8 cellular contexts compared by ENCODE assay signal in genomic region chr21:42010507-42011493, GRCh38. TPM values are rescaled to one million over a fixed set of nuclear protein-coding genes. Genes with fewer than 3 reads are reported as not detected.
DNase-seq lines count a peak whose midpoint lies in the region; ATAC-seq and TF ChIP-seq lines count a peak whose summit lies in the region.

No MANE protein-coding gene starts in this region.

- peak; percentile 47 for DNase-seq in activated CD8-positive, alpha-beta memory T cell treated with anti-CD3 and anti-CD28 coated beads, Interleukin-2, amount 10 ng/mL, durations not matched to agents 7 days and 5 days
- DNase-seq in activated CD8-positive, alpha-beta memory T cell treated with anti-CD3 and anti-CD28 coated beads for 24 hours, result no peak
- no peak for DNase-seq in HCT116 (ENCODE audit: low read depth, low spot score)
- DNase-seq in MG63, result no peak
- peak; percentile 60 for DNase-seq in endodermal cell
- peak; percentile 47 to 73 (median 69) for DNase-seq in mucosa of descending colon
- peak in 1 of 2 donors; percentile 37 for DNase-seq in upper lobe of left lung

- no peak for TF ChIP-seq EP300 in upper lobe of left lung (IDR thresholded peaks at IDR 0.05)

- peak overlapping the region; percentile 61 for H3K27ac Mint-ChIP-seq in activated CD8-positive, alpha-beta memory T cell treated with anti-CD3 and anti-CD28 coated beads, Interleukin-2, amount 10 ng/mL, durations not matched to agents 7 days and 5 days
- H3K27ac Mint-ChIP-seq in endodermal cell, result peak overlapping the region; percentile 93

- H3K4me3 Mint-ChIP-seq in activated CD8-positive, alpha-beta memory T cell treated with anti-CD3 and anti-CD28 coated beads, Interleukin-2, amount 10 ng/mL, durations not matched to agents 7 days and 5 days, result peak overlapping the region; percentile 86
- peak overlapping the region; percentile 80 for H3K4me3 Mint-ChIP-seq in endodermal cell

- peaks cover 18% of the 10 kb centered on the region for H3K36me3 Mint-ChIP-seq in activated CD8-positive, alpha-beta memory T cell treated with anti-CD3 and anti-CD28 coated beads, Interleukin-2, amount 10 ng/mL, durations not matched to agents 7 days and 5 days
- H3K36me3 Mint-ChIP-seq in endodermal cell (ENCODE audit: low read depth), result peaks cover 17% of the 10 kb centered on the region

- no peak for TF ChIP-seq CTCF in HCT116 (IDR thresholded peaks at IDR 0.05 in 2 of 3, conservative IDR thresholded peaks at IDR 0.05 in 1 of 3; ENCODE audit: borderline replicate concordance in 1 of 3, insufficient read depth in 1 of 3, low read depth in 2 of 3, low read length in 2 of 3)
- no peak for TF ChIP-seq CTCF in WI38 (IDR thresholded peaks at IDR 0.05; ENCODE audit: low read depth, low read length)
- peak; percentile 47 for TF ChIP-seq CTCF in endodermal cell (conservative IDR thresholded peaks at IDR 0.05)
- TF ChIP-seq CTCF in mucosa of descending colon (IDR thresholded peaks at IDR 0.05), result no peak
- TF ChIP-seq CTCF in upper lobe of left lung (IDR thresholded peaks at IDR 0.05), result peak in 4 of 6 experiments; percentile 19 to 63 (median 44)

- peak overlapping the region; percentile 41 to 76 for H3K4me3 ChIP-seq in HCT116 (replicated peaks in 1 of 2; ENCODE audit: low read depth in 1 of 2, low read length in 2 of 2)
- H3K4me3 ChIP-seq in MG63, result peak overlapping the region; percentile 80
- peak overlapping the region; percentile 76 for H3K4me3 ChIP-seq in WI38 (ENCODE audit: low read depth, low read length)
- peak overlapping the region; percentile 93 for H3K4me3 ChIP-seq in endodermal cell (ENCODE audit: low read length)
- H3K4me3 ChIP-seq in mucosa of descending colon, result peak overlapping the region; percentile 59
- peak overlapping the region; percentile 61 to 97 (median 82) for H3K4me3 ChIP-seq in upper lobe of left lung

- no peaks in the 10 kb centered on the region for H3K9me2 ChIP-seq in HCT116 (ENCODE audit: insufficient read depth)

- H3K4me1 ChIP-seq in HCT116 (ENCODE audit: control insufficient read depth in 1 of 2, insufficient read depth in 2 of 2, low read length in 2 of 2), result peaks cover 9 to 11% of the 10 kb centered on the region in 2 experiments
- H3K4me1 ChIP-seq in endodermal cell (ENCODE audit: control insufficient read depth, insufficient read depth, low read length), result no peaks in the 10 kb centered on the region
- peaks cover 13% of the 10 kb centered on the region for H3K4me1 ChIP-seq in mucosa of descending colon (ENCODE audit: low read depth)
- peaks cover 3 to 16% (median 12%) of the 10 kb centered on the region in 4 donors for H3K4me1 ChIP-seq in upper lobe of left lung

- peak overlapping the region; percentile 92 for H3K4me2 ChIP-seq in HCT116 (ENCODE audit: low read length)

- 0 to 1% methylated on average over 11 to 120 of the region's 120 CpGs for WGBS in endodermal cell (ENCODE audit: insufficient coverage in 1 of 2, insufficient read length in 1 of 2), 2 experiments
- WGBS in upper lobe of left lung, 2 donors, result 1 to 3% methylated on average over 10 to 31 of the region's 120 CpGs

- BruUV-seq in HCT116 (replicated peaks; lab: Mats Ljungman, UMichigan), result no TSS peak

- ATAC-seq in activated CD8-positive, alpha-beta memory T cell treated with anti-CD3 and anti-CD28 coated beads, Interleukin-2, amount 10 ng/mL, durations not matched to agents 7 days and 5 days, result peak; percentile 4
- peak; percentile 24 for ATAC-seq in HCT116
- peak; percentile 52 for ATAC-seq in mucosa of descending colon
- ATAC-seq in upper lobe of left lung (ENCODE audit: low FRiP score in 2 of 2), result peak in 1 of 2 donors; percentile 49

- peaks cover 13% of the 10 kb centered on the region for H3K4me1 Mint-ChIP-seq in activated CD8-positive, alpha-beta memory T cell treated with anti-CD3 and anti-CD28 coated beads, Interleukin-2, amount 10 ng/mL, durations not matched to agents 7 days and 5 days
- peaks cover 2% of the 10 kb centered on the region for H3K4me1 Mint-ChIP-seq in endodermal cell

- H3K9me3 Mint-ChIP-seq in activated CD8-positive, alpha-beta memory T cell treated with anti-CD3 and anti-CD28 coated beads, Interleukin-2, amount 10 ng/mL, durations not matched to agents 7 days and 5 days (ENCODE audit: low read depth), result no peaks in the 10 kb centered on the region
- H3K9me3 Mint-ChIP-seq in endodermal cell, result peaks cover 8% of the 10 kb centered on the region

- H3K36me3 ChIP-seq in HCT116 (ENCODE audit: control insufficient read depth in 1 of 2, insufficient read depth in 2 of 2, low read length in 2 of 2) (peaks cover 0 to 16% of the 10 kb centered on the region in 2 experiments; a peak in 3 of 4 replicates), MG63 (peaks cover 17% of the 10 kb centered on the region), endodermal cell (ENCODE audit: control insufficient read depth, insufficient read depth, low read length) (peaks cover 18% of the 10 kb centered on the region), mucosa of descending colon (ENCODE audit: low read depth) (no peaks in the 10 kb centered on the region), upper lobe of left lung (no peaks in the 10 kb centered on the region)

- intact Hi-C loops in HCT116 (cut with micrococcal nuclease), result no loop called here
- intact Hi-C loops in mucosa of descending colon (cut with DNase I, micrococcal nuclease), result loop anchor here in 1 of 2 donors (10.0 kb wide), 1 partner anchor 94 kb away; no protein-coding TSS in a partner anchor

- H3K27me3 ChIP-seq in HCT116 (ENCODE audit: insufficient read depth, low read length) (no peaks in the 10 kb centered on the region), MG63 (no peaks in the 10 kb centered on the region), endodermal cell (ENCODE audit: control insufficient read depth, insufficient read depth, low read length, poor library complexity, severe bottlenecking) (peaks cover 6% of the 10 kb centered on the region), upper lobe of left lung (no peaks in the 10 kb centered on the region)

- no peak for TF ChIP-seq RAD21 in HCT116 (IDR thresholded peaks at IDR 0.05; ENCODE audit: low read depth)

- H3K9me3 ChIP-seq in HCT116 (ENCODE audit: control insufficient read depth in 1 of 2, insufficient read depth in 1 of 2, low read depth in 1 of 2, low read length in 2 of 2) (no peaks in the 10 kb centered on the region), MG63 (no peaks in the 10 kb centered on the region; the same call in 1 of the 2 replicates), endodermal cell (ENCODE audit: control insufficient read depth, low read length) (peaks cover 8% of the 10 kb centered on the region), mucosa of descending colon (no peaks in the 10 kb centered on the region), upper lobe of left lung (no peaks in the 10 kb centered on the region)

- H3K9ac ChIP-seq in HCT116 (ENCODE audit: low read length), result peak overlapping the region; percentile 90
- peak overlapping the region; percentile 86 for H3K9ac ChIP-seq in endodermal cell (ENCODE audit: extremely low read depth, low read length, poor library complexity, severe bottlenecking)

- TF ChIP-seq POLR2A in HCT116 (IDR thresholded peaks at IDR 0.05; ENCODE audit: borderline replicate concordance, extremely low read depth, insufficient read depth, insufficient read length) (peak; percentile 66), upper lobe of left lung (IDR thresholded peaks at IDR 0.05) (peak in 3 of 4 donors; percentile 33 to 52 (median 49))

- no peaks in the 10 kb centered on the region; the same call in 1 of the 2 replicates for H4K20me1 ChIP-seq in HCT116 (ENCODE audit: insufficient read depth)

- no peak overlapping the region for H2AFZ ChIP-seq in HCT116 (ENCODE audit: low read depth, low read length, poor library complexity, severe bottlenecking)

- POLR2A ChIA-PET in HCT116 (lab: Charles Lee), result interaction anchor here (1.1 kb wide), 1 partner anchor 15 kb away, joined by 3 read pairs; no protein-coding TSS in a partner anchor

- CTCF ChIA-PET in activated CD8-positive, alpha-beta memory T cell treated with anti-CD3 and anti-CD28 coated beads, Interleukin-2, amount 10 ng/mL, durations not matched to agents 7 days and 5 days (lab: Charles Lee), result interaction anchor here (1.4 to 1.7 kb wide), 2 partner anchors 8 to 107 kb away, joined by 4 to 5 read pairs; no protein-coding TSS in a partner anchor
- CTCF ChIA-PET in HCT116 (lab: Charles Lee), result no interaction called here

- H3K27ac ChIP-seq in HCT116 (ENCODE audit: low read depth, low read length) (peak overlapping the region; percentile 91), endodermal cell (ENCODE audit: low read depth, low read length) (peak overlapping the region; percentile 83), upper lobe of left lung (peak overlapping the region; percentile 95 to 99 (median 96))

- peaks cover 23% of the 10 kb centered on the region for H3K27me3 Mint-ChIP-seq in activated CD8-positive, alpha-beta memory T cell treated with anti-CD3 and anti-CD28 coated beads, Interleukin-2, amount 10 ng/mL, durations not matched to agents 7 days and 5 days
- H3K27me3 Mint-ChIP-seq in endodermal cell (ENCODE audit: insufficient read depth), result peaks cover 18% of the 10 kb centered on the region

- H3K79me2 ChIP-seq in HCT116 (ENCODE audit: insufficient read depth, low read length), result peaks cover 35% of the 10 kb centered on the region

- RAD21 ChIA-PET in HCT116 (lab: Charles Lee; ENCODE audit: low non-redundant PET in 1 of 2, low total read pairs in 2 of 2, uncharacterized antibody in 2 of 2, unreplicated experiment in 2 of 2), result no interaction called here

TF ChIP-seq in HCT116, 20 proteins besides CTCF, POLR2A, EP300 and RAD21 (continues in another document):
- TF ChIP-seq FOSL1 (IDR thresholded peaks at IDR 0.05; ENCODE audit: low read depth), result no peak

RNA-seq across cellular contexts. Expression of gene ZBTB21, which starts 0.6 kb away (rescaled TPM):
- total RNA-seq in activated CD8-positive, alpha-beta memory T cell treated with anti-CD3 and anti-CD28 coated beads, Interleukin-2, amount 10 ng/mL, durations not matched to agents 7 days and 5 days, result 10 to 100 TPM; 14.2 to 16.3 TPM
- total RNA-seq in HCT116 (2021; ENCODE audit: unreplicated experiment), result 28.7 TPM
- 9.9 and 10.5 TPM in 2 replicates for polyA plus RNA-seq in HCT116 (2012)
- total RNA-seq in MG63 (2014; rRNA removed; shearing (Covaris generic); ENCODE audit: low replicate concordance), result 5.1 and 13.0 TPM in 2 replicates
- 10 to 100 TPM; 17.3 to 23.1 TPM for total RNA-seq in endodermal cell
- 14.0 TPM for polyA plus RNA-seq in endodermal cell (2013, experiment 1 of 2)
- 14.4 TPM for polyA plus RNA-seq in endodermal cell (2013, experiment 2 of 2)
- total RNA-seq in mucosa of descending colon, result 10 to 100 TPM; 11.8 to 18.9 (median 14.6) TPM
- total RNA-seq in upper lobe of left lung, result 10 to 100 TPM; 12.4 to 28.3 (median 16.7) TPM

RNA-seq across cellular contexts. Expression of gene C2CD2, which starts 57.0 kb away (rescaled TPM):
- 10 to 100 TPM in 1 of 2 experiments, 1 to 10 TPM in 1; 6.4 to 10.7 TPM for total RNA-seq in activated CD8-positive, alpha-beta memory T cell treated with anti-CD3 and anti-CD28 coated beads, Interleukin-2, amount 10 ng/mL, durations not matched to agents 7 days and 5 days
- total RNA-seq in HCT116 (2021; ENCODE audit: unreplicated experiment), result 22.0 TPM
- 13.1 and 13.2 TPM in 2 replicates for polyA plus RNA-seq in HCT116 (2012)
- total RNA-seq in MG63 (2014; rRNA removed; shearing (Covaris generic); ENCODE audit: low replicate concordance), result 9.7 and 13.8 TPM in 2 replicates
- 10 to 100 TPM; 26.3 to 28.7 TPM for total RNA-seq in endodermal cell
- polyA plus RNA-seq in endodermal cell (2013, experiment 1 of 2), result 8.9 TPM
- polyA plus RNA-seq in endodermal cell (2013, experiment 2 of 2), result 7.2 TPM
- total RNA-seq in mucosa of descending colon, result 10 to 100 TPM in 2 of 3 donors, 1 to 10 TPM in 1; 9.4 to 29.1 (median 17.8) TPM
- 10 to 100 TPM in 5 of 6 donors, 1 to 10 TPM in 1; 9.6 to 34.6 (median 22.0) TPM for total RNA-seq in upper lobe of left lung

Comparison
In these comparisons a context has a peak if more than half of its experiments do, and no peak if none do; other contexts are left out.
1. DNase-seq: peak in activated CD8-positive, alpha-beta memory T cell treated with anti-CD3 and anti-CD28 coated beads, Interleukin-2, amount 10 ng/mL, durations not matched to agents 7 days and 5 days (single experiment), endodermal cell (single experiment) and mucosa of descending colon (3 of 3); none in activated CD8-positive, alpha-beta memory T cell treated with anti-CD3 and anti-CD28 coated beads for 24 hours (single experiment), HCT116 (single experiment) and MG63 (single experiment).
2. CTCF ChIP-seq: peak in endodermal cell (single experiment) and upper lobe of left lung (4 of 6); none in HCT116 (0 of 3), WI38 (single experiment) and mucosa of descending colon (single experiment).
3. Peak in every context shown above with its lines, with median percentiles within 50 percentile points of each other: H3K27ac ChIP-seq and H3K4me3 ChIP-seq.